8 cellular contexts compared by ENCODE assay signal in the genomic region with DNA sequence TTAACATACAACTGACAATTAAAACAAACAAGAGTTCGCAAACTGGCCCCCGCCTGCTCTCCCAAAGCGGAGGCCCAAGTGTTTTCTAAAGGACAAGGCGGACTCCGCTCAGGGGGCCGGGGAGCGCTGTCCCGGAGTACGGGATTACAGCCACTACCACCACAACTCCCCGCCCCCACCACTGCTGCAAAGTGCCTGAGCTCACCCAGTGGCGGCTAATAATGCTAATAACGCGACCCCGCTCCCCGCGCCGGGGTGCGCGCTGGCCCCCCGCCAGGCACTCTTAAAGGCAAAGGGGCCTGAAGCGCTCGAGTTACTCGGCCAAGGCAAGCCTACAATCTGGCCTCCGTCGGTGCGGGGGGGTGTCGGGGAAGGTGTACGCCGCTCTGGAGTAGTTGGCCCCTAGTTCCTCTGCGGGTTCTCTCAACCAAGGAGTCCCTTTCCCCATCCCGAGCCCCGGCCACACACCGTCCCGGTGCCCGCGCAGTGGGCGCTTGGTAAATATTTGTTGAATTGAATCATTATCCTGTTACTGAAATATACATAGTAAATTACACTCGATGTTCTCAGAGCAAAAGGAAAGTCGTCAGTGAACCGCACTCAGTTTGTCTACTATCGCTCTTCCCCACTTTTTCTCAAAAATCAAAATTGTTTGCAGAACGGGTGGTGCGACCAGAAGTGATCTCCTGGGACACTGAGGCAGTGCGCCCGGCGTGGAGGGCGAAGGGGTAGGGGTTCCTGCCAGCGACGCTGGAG. TPM values are rescaled to one million over a fixed set of nuclear protein-coding genes. Genes with fewer than 3 reads are reported as not detected.
A peak's percentile ranks its signal among the peaks of the same experiment; 100 is the strongest.
DNase-seq lines count a peak whose midpoint lies in the region; ATAC-seq and TF ChIP-seq lines count a peak whose summit lies in the region.

No MANE protein-coding gene starts in this region.

- H3K9me3 Mint-ChIP-seq in GM23338: peaks cover 19% of the 10 kb centered on the region; the same call in 2 of the 3 replicates
- H3K9me3 Mint-ChIP-seq in activated B cell treated with CpG ODN at 0.5 μM for 24 hours: no peaks in the 10 kb centered on the region

- peak; percentile 3 for ATAC-seq in GM23338
- ATAC-seq in activated B cell treated with CpG ODN at 0.5 μM for 24 hours (ENCODE audit: low read depth): no peak
- ATAC-seq in heart right ventricle: peak; percentile 36 to 77 (median 64)
- ATAC-seq in GM18519 (IDR thresholded peaks at IDR 0.05; ENCODE audit: low FRiP score, unreplicated experiment): no peak
- ATAC-seq in GM21619 (IDR thresholded peaks at IDR 0.05; ENCODE audit: unreplicated experiment): no peak
- no peak for ATAC-seq in HG02970 (IDR thresholded peaks at IDR 0.05; ENCODE audit: low FRiP score, unreplicated experiment)

- H3K4me3 Mint-ChIP-seq in GM23338: peak overlapping the region; percentile 82
- H3K4me3 Mint-ChIP-seq in activated B cell treated with CpG ODN at 0.5 μM for 24 hours: peak overlapping the region; percentile 56

- H3K4me3 ChIP-seq in GM23338 (peak overlapping the region; percentile 93), heart right ventricle (peak overlapping the region; percentile 33 to 72 (median 68))

- peaks cover 4% of the 10 kb centered on the region; the same call in 1 of the 3 replicates for H3K36me3 Mint-ChIP-seq in GM23338 (ENCODE audit: low read depth)
- no peaks in the 10 kb centered on the region for H3K36me3 Mint-ChIP-seq in activated B cell treated with CpG ODN at 0.5 μM for 24 hours (ENCODE audit: low read depth)

- DNase-seq in 8988T: peak; percentile 44
- DNase-seq in GM23338 (ENCODE audit: low spot score): peak; percentile 75
- DNase-seq in activated B cell treated with CpG ODN at 0.5 μM for 24 hours: no peak
- peak; percentile 52 to 71 for DNase-seq in heart right ventricle
- DNase-seq in retina: peak; percentile 79

- peak overlapping the region; percentile 100 for H3K4me2 ChIP-seq in GM23338

- TF ChIP-seq CTCF in GM23338 (conservative IDR thresholded peaks at IDR 0.05; ENCODE audit: low read depth in 2 of 2) (no peak), activated B cell treated with CpG ODN at 0.5 μM for 24 hours (IDR thresholded peaks at IDR 0.05) (no peak), heart right ventricle (IDR thresholded peaks at IDR 0.05) (no peak)

- no peaks in the 10 kb centered on the region for H3K79me2 ChIP-seq in GM23338 (replicated peaks; ENCODE audit: insufficient read depth)

- peaks cover 28% of the 10 kb centered on the region for H3F3A ChIP-seq in GM23338 (replicated peaks; ENCODE audit: low read depth)

- intact Hi-C loops in activated B cell treated with CpG ODN at 0.5 μM for 24 hours (cut with micrococcal nuclease) (loop anchor here (5.0 kb wide), 1 partner anchor 1006 kb away; no protein-coding TSS in a partner anchor), heart right ventricle (cut with DNase I) (loop anchor here (5.0 to 10.0 kb wide), 11 partner anchors 86 to 766 kb away; no protein-coding TSS in a partner anchor)

- peaks cover 93% of the 10 kb centered on the region for H3K27me3 ChIP-seq in GM23338 (ENCODE audit: insufficient read depth)
- peaks cover 0 to 98% (median 59%) of the 10 kb centered on the region in 7 donors for H3K27me3 ChIP-seq in heart right ventricle

- H3K9me3 ChIP-seq in heart right ventricle: no peaks in the 10 kb centered on the region

- H3K27me3 Mint-ChIP-seq in GM23338 (ENCODE audit: insufficient read depth, low read depth, poor library complexity) (peaks cover 90% of the 10 kb centered on the region), activated B cell treated with CpG ODN at 0.5 μM for 24 hours (peaks cover 67% of the 10 kb centered on the region)

- WGBS in heart right ventricle, 2 donors: 1 to 2% methylated on average over 49 of the region's 49 CpGs

- POLR2A ChIA-PET in activated B cell treated with CpG ODN at 0.5 μM for 24 hours (lab: Charles Lee): interaction anchor here (0.7 kb wide), 1 partner anchor 765 kb away, joined by 3 read pairs; no protein-coding TSS in a partner anchor

- H3K36me3 ChIP-seq in GM23338 (ENCODE audit: insufficient read depth): no peaks in the 10 kb centered on the region
- H3K36me3 ChIP-seq in heart right ventricle: no peaks in the 10 kb centered on the region

- H3K4me1 ChIP-seq in GM23338 (ENCODE audit: insufficient read depth) (peaks cover 51% of the 10 kb centered on the region), heart right ventricle (peaks cover 0 to 43% (median 34%) of the 10 kb centered on the region in 9 donors)

- H3K27ac Mint-ChIP-seq in GM23338 (no peak overlapping the region), activated B cell treated with CpG ODN at 0.5 μM for 24 hours (no peak overlapping the region)

- CTCF ChIA-PET in activated B cell treated with CpG ODN at 0.5 μM for 24 hours (lab: Charles Lee): no interaction called here

- H3K4me1 Mint-ChIP-seq in GM23338 (peaks cover 32% of the 10 kb centered on the region), activated B cell treated with CpG ODN at 0.5 μM for 24 hours (peaks cover 34% of the 10 kb centered on the region)

- H2AFZ ChIP-seq in GM23338: peak overlapping the region; percentile 95

- no peaks in the 10 kb centered on the region for H3K9me2 ChIP-seq in GM23338 (ENCODE audit: insufficient read depth)

- no peaks in the 10 kb centered on the region; the same call in 1 of the 2 replicates for H4K20me1 ChIP-seq in GM23338 (replicated peaks; ENCODE audit: insufficient read depth)

- no peak overlapping the region for H3K27ac ChIP-seq in GM23338 (ENCODE audit: low read depth)
- H3K27ac ChIP-seq in heart right ventricle: peak overlapping the region in 9 of 10 donors; percentile 34 to 76 (median 69)

TF ChIP-seq in GM23338, 12 proteins besides CTCF, POLR2A, EP300 and RAD21:
- TF ChIP-seq, protein P1, sequence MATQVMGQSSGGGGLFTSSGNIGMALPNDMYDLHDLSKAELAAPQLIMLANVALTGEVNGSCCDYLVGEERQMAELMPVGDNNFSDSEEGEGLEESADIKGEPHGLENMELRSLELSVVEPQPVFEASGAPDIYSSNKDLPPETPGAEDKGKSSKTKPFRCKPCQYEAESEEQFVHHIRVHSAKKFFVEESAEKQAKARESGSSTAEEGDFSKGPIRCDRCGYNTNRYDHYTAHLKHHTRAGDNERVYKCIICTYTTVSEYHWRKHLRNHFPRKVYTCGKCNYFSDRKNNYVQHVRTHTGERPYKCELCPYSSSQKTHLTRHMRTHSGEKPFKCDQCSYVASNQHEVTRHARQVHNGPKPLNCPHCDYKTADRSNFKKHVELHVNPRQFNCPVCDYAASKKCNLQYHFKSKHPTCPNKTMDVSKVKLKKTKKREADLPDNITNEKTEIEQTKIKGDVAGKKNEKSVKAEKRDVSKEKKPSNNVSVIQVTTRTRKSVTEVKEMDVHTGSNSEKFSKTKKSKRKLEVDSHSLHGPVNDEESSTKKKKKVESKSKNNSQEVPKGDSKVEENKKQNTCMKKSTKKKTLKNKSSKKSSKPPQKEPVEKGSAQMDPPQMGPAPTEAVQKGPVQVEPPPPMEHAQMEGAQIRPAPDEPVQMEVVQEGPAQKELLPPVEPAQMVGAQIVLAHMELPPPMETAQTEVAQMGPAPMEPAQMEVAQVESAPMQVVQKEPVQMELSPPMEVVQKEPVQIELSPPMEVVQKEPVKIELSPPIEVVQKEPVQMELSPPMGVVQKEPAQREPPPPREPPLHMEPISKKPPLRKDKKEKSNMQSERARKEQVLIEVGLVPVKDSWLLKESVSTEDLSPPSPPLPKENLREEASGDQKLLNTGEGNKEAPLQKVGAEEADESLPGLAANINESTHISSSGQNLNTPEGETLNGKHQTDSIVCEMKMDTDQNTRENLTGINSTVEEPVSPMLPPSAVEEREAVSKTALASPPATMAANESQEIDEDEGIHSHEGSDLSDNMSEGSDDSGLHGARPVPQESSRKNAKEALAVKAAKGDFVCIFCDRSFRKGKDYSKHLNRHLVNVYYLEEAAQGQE (IDR thresholded peaks at IDR 0.05; ENCODE audit: unreplicated experiment): no peak
- peak; percentile 79 for TF ChIP-seq EZH2 (IDR thresholded peaks at IDR 0.05; ENCODE audit: low read depth, unreplicated experiment)
TF ChIP-seq in GM23338: peak in this region for 1.

RNA-seq across cellular contexts. Expression of a gene that starts 0.8 kb away (rescaled TPM):
- 2.2 and 4.0 TPM in 2 replicates for total RNA-seq in GM23338 (2014; rRNA removed; shearing (Covaris generic))
- polyA plus RNA-seq in GM23338 (2016; fragmentation: Nextera tagmentation; extraction: Ambion mirVana) (0.53 and 0.82 TPM in 2 replicates), heart right ventricle (1 to 10 TPM in 1 of 2 donors, under 1 TPM in 1; 0.33 to 1.2 TPM)
- total RNA-seq in activated B cell treated with CpG ODN at 0.5 μM for 24 hours (not detected in 2 replicates), heart right ventricle (1 to 10 TPM; 2.6 to 5.9 (median 3.2) TPM)

Comparison
In these comparisons a context has a peak if more than half of its experiments do, and no peak if none do; other contexts are left out.
1. ATAC-seq: peak in GM23338 (single experiment) and heart right ventricle (8 of 8); none in activated B cell treated with CpG ODN at 0.5 μM for 24 hours (single experiment), GM18519 (single experiment), GM21619 (single experiment) and HG02970 (single experiment).